8 cellular contexts compared by ENCODE assay signal in the genomic region with DNA sequence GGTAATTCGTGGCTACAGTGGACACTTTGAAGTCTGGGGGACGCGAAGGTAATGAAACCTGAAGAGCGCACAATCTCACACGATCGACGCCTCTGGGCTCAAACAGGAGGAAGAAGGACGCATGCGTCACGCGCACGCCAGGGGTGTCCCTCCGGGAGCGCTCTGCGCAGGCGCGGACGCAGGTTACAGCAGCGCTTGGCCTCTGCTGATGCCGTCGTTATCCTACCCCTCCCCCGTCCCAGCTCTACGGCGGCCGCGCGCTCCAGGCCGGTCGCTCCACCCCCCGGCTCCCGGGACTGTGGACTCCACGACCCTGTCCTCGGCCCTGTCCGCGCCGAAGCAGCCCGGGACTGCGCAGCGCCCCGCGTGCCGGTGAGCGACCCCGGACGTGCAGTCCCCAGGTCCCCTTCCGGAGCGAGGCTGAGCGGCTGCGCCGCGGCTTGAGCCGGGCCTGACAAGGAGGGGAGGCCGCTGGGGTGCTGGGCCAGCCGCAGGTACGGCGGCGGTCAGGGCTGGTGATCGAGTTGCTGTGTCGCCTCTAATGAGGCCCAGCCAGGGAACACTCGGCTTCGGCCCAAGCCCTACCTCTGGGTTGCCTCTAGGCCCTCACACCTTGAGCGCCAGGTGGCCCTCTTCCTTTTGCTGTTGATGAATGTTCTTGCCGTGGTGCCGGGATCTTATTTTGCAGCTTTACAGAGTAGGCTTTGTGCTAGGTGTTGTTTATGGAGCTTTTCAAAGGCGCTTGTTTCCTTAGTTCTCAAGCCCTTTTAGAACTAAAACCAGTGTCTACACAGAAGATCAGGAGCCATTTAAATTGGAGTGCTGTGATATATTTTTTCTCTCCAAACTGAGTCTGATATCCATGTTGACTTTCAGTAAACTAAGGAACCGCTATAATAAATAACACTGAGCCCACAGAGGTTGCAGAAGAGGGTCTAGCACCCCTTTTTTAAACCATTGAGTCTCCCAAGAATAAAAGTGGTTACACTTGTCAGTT. TPM values are rescaled to one million over a fixed set of nuclear protein-coding genes. Genes with fewer than 3 reads are reported as not detected.
DNase-seq lines count a peak whose midpoint lies in the region; ATAC-seq and TF ChIP-seq lines count a peak whose summit lies in the region.

TSS of gene TMEM106B (plus strand) at position 241 of the 997 bp plus-strand sequence. CDS start 3,517 bp downstream, outside the sequence.

- H3K4me1 ChIP-seq in HAP-1 (peaks cover 14% of the 10 kb centered on the region), SJCRH30 (0 out of 2 replicates have a peak, but pooled peaks cover 4% of the 10 kb centered on the region), foreskin keratinocyte (peaks cover 5% of the 10 kb centered on the region), neural progenitor cell (peaks cover 11% of the 10 kb centered on the region)

- H3K27ac ChIP-seq in SJCRH30, result peak within 1 kb of the TSS; percentile 71
- H3K27ac ChIP-seq in foreskin keratinocyte, result peak within 1 kb of the TSS; percentile 77
- peak within 1 kb of the TSS; percentile 95 for H3K27ac ChIP-seq in neural progenitor cell

- no peaks in the 10 kb centered on the region for H3K27me3 ChIP-seq in HAP-1 (ENCODE audit: low read depth)
- peaks cover 12% of the 10 kb centered on the region for H3K27me3 ChIP-seq in MG63
- no peaks in the 10 kb centered on the region for H3K27me3 ChIP-seq in SJCRH30
- peaks cover 2% of the 10 kb centered on the region for H3K27me3 ChIP-seq in foreskin keratinocyte
- peaks cover 10% of the 10 kb centered on the region for H3K27me3 ChIP-seq in neural progenitor cell

- peaks cover 3% of the 10 kb centered on the region for H4K20me1 ChIP-seq in neural progenitor cell (ENCODE audit: low read depth)

- H3K9ac ChIP-seq in neural progenitor cell, result peak within 1 kb of the TSS; percentile 92

- H3K27ac Mint-ChIP-seq in neural progenitor cell, result peak within 1 kb of the TSS; percentile 97

- peak within 1 kb of the TSS; percentile 52 for H3K4me3 ChIP-seq in HAP-1
- peak within 1 kb of the TSS; percentile 85 for H3K4me3 ChIP-seq in MG63
- peak within 1 kb of the TSS; percentile 88 for H3K4me3 ChIP-seq in SJCRH30
- H3K4me3 ChIP-seq in neural progenitor cell, result peak within 1 kb of the TSS; percentile 69

- in situ Hi-C loops in HAP-1 (cut with MboI; ENCODE audit: low sequenced_read_pairs), result no loop called here

- DNase-seq in GDM1 (lab: John Stamatoyannopoulos, UW), result peak; percentile 90
- peak; percentile 93 to 97 for DNase-seq in HAP-1 (ENCODE audit: low spot score in 2 of 2)
- DNase-seq in MG63, result peak; percentile 94
- peak; percentile 96 to 97 for DNase-seq in SJCRH30
- peak; percentile 88 to 93 (median 90) for DNase-seq in activated naive CD4-positive, alpha-beta T cell (lab: John Stamatoyannopoulos, UW)
- DNase-seq in foreskin keratinocyte, result peak; percentile 77 to 90
- DNase-seq in neural progenitor cell (ENCODE audit: low spot score), result peak; percentile 98
- peak; percentile 86 for DNase-seq in stromal cell of bone marrow (ENCODE audit: low read depth)

- peaks cover 10% of the 10 kb centered on the region for H3F3A ChIP-seq in neural progenitor cell (ENCODE audit: low read depth)

- peaks cover 45% of the 10 kb centered on the region for H3K79me2 ChIP-seq in neural progenitor cell (ENCODE audit: low read depth)

- TF ChIP-seq CTCF in foreskin keratinocyte (conservative IDR thresholded peaks at IDR 0.05), result peak; percentile 45
- peak; percentile 11 for TF ChIP-seq CTCF in neural progenitor cell (IDR thresholded peaks at IDR 0.05)

- H3K36me3 ChIP-seq in HAP-1 (replicated peaks), result 0 out of 2 replicates have a peak, but pooled peaks cover 3% of the 10 kb centered on the region
- H3K36me3 ChIP-seq in MG63, result no peaks in the 10 kb centered on the region
- H3K36me3 ChIP-seq in SJCRH30, result no peaks in the 10 kb centered on the region
- no peaks in the 10 kb centered on the region for H3K36me3 ChIP-seq in neural progenitor cell

- H3K36me3 Mint-ChIP-seq in neural progenitor cell, result peaks cover 6% of the 10 kb centered on the region

- peak within 1 kb of the TSS; percentile 98 for H3K4me3 Mint-ChIP-seq in neural progenitor cell

- H3K9me3 ChIP-seq in HAP-1, result no peaks in the 10 kb centered on the region
- no peaks in the 10 kb centered on the region for H3K9me3 ChIP-seq in MG63
- no peaks in the 10 kb centered on the region for H3K9me3 ChIP-seq in SJCRH30 (replicated peaks)
- H3K9me3 ChIP-seq in neural progenitor cell (ENCODE audit: low read depth), result no peaks in the 10 kb centered on the region

- peaks cover 2% of the 10 kb centered on the region for H3K9me3 Mint-ChIP-seq in neural progenitor cell

- no peaks in the 10 kb centered on the region for H3K27me3 Mint-ChIP-seq in neural progenitor cell (ENCODE audit: insufficient read depth, low read depth)

- H2AFZ ChIP-seq in neural progenitor cell (replicated peaks), result peak within 1 kb of the TSS; percentile 93

- peaks cover 17% of the 10 kb centered on the region for H3K4me1 Mint-ChIP-seq in neural progenitor cell

- peak within 1 kb of the TSS; percentile 84 for H3K4me2 ChIP-seq in neural progenitor cell

- ATAC-seq in foreskin keratinocyte, result peak; percentile 96

RNA-seq across cellular contexts. Expression of gene TMEM106B, which starts in this region (rescaled TPM):
- total RNA-seq in MG63 (2014; rRNA removed; shearing (Covaris generic); ENCODE audit: low replicate concordance), result 37.2 and 42.7 TPM in 2 replicates
- total RNA-seq in SJCRH30 (2014; rRNA removed; shearing (Covaris generic)), result 26.4 and 30.5 TPM in 2 replicates
- 31.9 and 33.1 TPM in 2 replicates for total RNA-seq in foreskin keratinocyte
- 7.9 and 9.5 TPM in 2 replicates for polyA plus RNA-seq in foreskin keratinocyte
- 57.4 and 96.5 TPM in 2 replicates for total RNA-seq in neural progenitor cell (ENCODE audit: low replicate concordance)

Comparison
In these comparisons a context has a peak if more than half of its experiments do, and no peak if none do; other contexts are left out.
1. Peak in every context shown above with its lines: DNase-seq, ATAC-seq, H3K4me3 ChIP-seq and H3K27ac ChIP-seq.